ENCODE assay signal across 8 cellular contexts in genomic region chr10:110495731-110496552, GRCh38. TPM values are rescaled to one million over a fixed set of nuclear protein-coding genes. Genes with fewer than 3 reads are reported as not detected.
DNase-seq lines count a peak whose midpoint lies in the region; ATAC-seq and TF ChIP-seq lines count a peak whose summit lies in the region.

No MANE protein-coding gene starts in this region.

- no peaks in the 10 kb centered on the region for H3K27me3 Mint-ChIP-seq in CD8-positive, alpha-beta T cell (ENCODE audit: low read depth)
- no peaks in the 10 kb centered on the region for H3K27me3 Mint-ChIP-seq in activated T-helper 17 cell treated with anti-CD3 and anti-CD28 coated beads, Interleukin-2, amount 50 U/mL, for 72 hours

- H3K27ac ChIP-seq in CD8-positive, alpha-beta T cell (ENCODE audit: low read depth, low read length) = no peak overlapping the region
- no peak overlapping the region for H3K27ac ChIP-seq in ovary

- no peaks in the 10 kb centered on the region for H3K36me3 ChIP-seq in CD8-positive, alpha-beta T cell (ENCODE audit: insufficient read depth, low read length)
- H3K36me3 ChIP-seq in NT2/D1 (ENCODE audit: insufficient read depth, insufficient read length, low read length) (no peaks in the 10 kb centered on the region), ovary (no peaks in the 10 kb centered on the region)

- no peaks in the 10 kb centered on the region for H3K9me3 ChIP-seq in CD8-positive, alpha-beta T cell (ENCODE audit: low read length)
- H3K9me3 ChIP-seq in NT2/D1 (ENCODE audit: insufficient read depth, low read length) (no peaks in the 10 kb centered on the region), ovary (no peaks in the 10 kb centered on the region)

- intact Hi-C loops in CD8-positive, alpha-beta T cell (cut with DNase I, micrococcal nuclease) = loop anchor here (2.0 to 5.0 kb wide), 8 partner anchors 51 to 1686 kb away; partner anchors contain the start of genes BBIP1 (in 1 of the 2), GPAM (in 1 of the 2), SHOC2 (in 1 of the 2) and XPNPEP1 (in 1 of the 2)
- intact Hi-C loops in ovary (cut with DNase I) = no loop called here

- H3K9me3 Mint-ChIP-seq in CD8-positive, alpha-beta T cell = no peaks in the 10 kb centered on the region
- no peaks in the 10 kb centered on the region for H3K9me3 Mint-ChIP-seq in activated T-helper 17 cell treated with anti-CD3 and anti-CD28 coated beads, Interleukin-2, amount 50 U/mL, for 72 hours

- peak overlapping the region; percentile 81 for H3K9ac ChIP-seq in NT2/D1 (ENCODE audit: insufficient read length, low read depth)

- CTCF ChIA-PET in CD8-positive, alpha-beta T cell (lab: Charles Lee) = no interaction called here

- H3K4me1 Mint-ChIP-seq in CD8-positive, alpha-beta T cell (ENCODE audit: low read depth) = peaks cover 38% of the 10 kb centered on the region
- peaks cover 27% of the 10 kb centered on the region for H3K4me1 Mint-ChIP-seq in activated T-helper 17 cell treated with anti-CD3 and anti-CD28 coated beads, Interleukin-2, amount 50 U/mL, for 72 hours

- H3K36me3 Mint-ChIP-seq in CD8-positive, alpha-beta T cell = peaks cover 3% of the 10 kb centered on the region
- H3K36me3 Mint-ChIP-seq in activated T-helper 17 cell treated with anti-CD3 and anti-CD28 coated beads, Interleukin-2, amount 50 U/mL, for 72 hours (ENCODE audit: low read depth) = peaks cover 56% of the 10 kb centered on the region

- no peak for ATAC-seq in CD8-positive, alpha-beta T cell
- ATAC-seq in activated T-helper 17 cell treated with anti-CD3 and anti-CD28 coated beads, Interleukin-2, amount 50 U/mL, for 72 hours (replicated peaks) = peak; percentile 54

- H3K27me3 ChIP-seq in CD8-positive, alpha-beta T cell (ENCODE audit: insufficient read depth, low read length) = no peaks in the 10 kb centered on the region
- peaks cover 31% of the 10 kb centered on the region for H3K27me3 ChIP-seq in NT2/D1 (ENCODE audit: insufficient read depth, insufficient read length)
- no peaks in the 10 kb centered on the region for H3K27me3 ChIP-seq in ovary

- H3K4me3 ChIP-seq in CD8-positive, alpha-beta T cell (ENCODE audit: low read depth, low read length) = no peak overlapping the region
- peak overlapping the region; percentile 71 for H3K4me3 ChIP-seq in NT2/D1 (ENCODE audit: insufficient read length, low read depth)
- H3K4me3 ChIP-seq in ovary = no peak overlapping the region

- DNase-seq in CD8-positive, alpha-beta T cell = peak in 2 of 7 experiments; percentile 30 to 52
- no peak for DNase-seq in NT2/D1 (ENCODE audit: low read depth, low spot score)
- peak; percentile 69 for DNase-seq in fibroblast of peridontal ligament (ENCODE audit: extremely low read depth)
- peak in 4 of 5 donors; percentile 18 to 53 (median 36) for DNase-seq in ovary
- DNase-seq in NOMO-1 treated with dmso at 0.1 percent for 144 hours (lab: John Stamatoyannopoulos, UW; ENCODE audit: unreplicated experiment) = no peak
- no peak for DNase-seq in HT-29 (ENCODE audit: low spot score)
- DNase-seq in SHP77 (lab: John Stamatoyannopoulos, UW) = no peak

- 53 to 56% (median 55%) methylated on average over 25 of the region's 25 CpGs for WGBS in ovary, 3 donors

- no peak for TF ChIP-seq POLR2A in ovary (IDR thresholded peaks at IDR 0.05)

- TF ChIP-seq EP300 in ovary (IDR thresholded peaks at IDR 0.05) = no peak

- H3K4me3 Mint-ChIP-seq in CD8-positive, alpha-beta T cell = peak overlapping the region; percentile 91
- peak overlapping the region; percentile 95 for H3K4me3 Mint-ChIP-seq in activated T-helper 17 cell treated with anti-CD3 and anti-CD28 coated beads, Interleukin-2, amount 50 U/mL, for 72 hours

- TF ChIP-seq CTCF in CD8-positive, alpha-beta T cell (IDR thresholded peaks at IDR 0.05) = no peak
- no peak for TF ChIP-seq CTCF in ovary (IDR thresholded peaks at IDR 0.05)

- POLR2A ChIA-PET in CD8-positive, alpha-beta T cell (lab: Charles Lee) = interaction anchor here (0.6 to 1.0 kb wide), 2 partner anchors 191 to 288 kb away, joined by 3 to 4 read pairs; partner anchors contain the start of gene SMNDC1

- peak overlapping the region; percentile 90 for H3K27ac Mint-ChIP-seq in CD8-positive, alpha-beta T cell
- peak overlapping the region; percentile 95 for H3K27ac Mint-ChIP-seq in activated T-helper 17 cell treated with anti-CD3 and anti-CD28 coated beads, Interleukin-2, amount 50 U/mL, for 72 hours

- peaks cover 31% of the 10 kb centered on the region for H3K4me1 ChIP-seq in CD8-positive, alpha-beta T cell (ENCODE audit: insufficient read depth, low read length)
- H3K4me1 ChIP-seq in NT2/D1 (ENCODE audit: insufficient read depth, insufficient read length) = peaks cover 8% of the 10 kb centered on the region
- no peaks in the 10 kb centered on the region for H3K4me1 ChIP-seq in ovary (ENCODE audit: insufficient read depth)

RNA-seq across cellular contexts. Expression of gene DUSP5, which starts 1.8 kb away (rescaled TPM):
- 10 to 100 TPM; 69.8 TPM for total RNA-seq in CD8-positive, alpha-beta T cell
- 100 to 1,000 TPM in 1 of 2 donors, 10 to 100 TPM in 1; 43.2 to 107 TPM for total RNA-seq in activated T-helper 17 cell treated with anti-CD3 and anti-CD28 coated beads, Interleukin-2, amount 50 U/mL, for 72 hours
- 10 to 100 TPM in 3 of 7 donors, 1 to 10 TPM in 4; 2.5 to 21.6 (median 6.2) TPM for total RNA-seq in ovary
- polyA plus RNA-seq in ovary = 10 to 100 TPM in 1 of 2 donors, 1 to 10 TPM in 1; 5.4 to 11.2 TPM
- 27.8 and 31.4 TPM in 2 replicates for total RNA-seq in HT-29 (2014; rRNA removed; shearing (Covaris generic))

Comparison
In these comparisons a context has a peak if more than half of its experiments do, and no peak if none do; other contexts are left out.
1. DNase-seq: peak in fibroblast of peridontal ligament (single experiment) and ovary (4 of 5); none in NT2/D1 (single experiment), NOMO-1 treated with dmso at 0.1 percent for 144 hours (single experiment), HT-29 (single experiment) and SHP77 (0 of 2).
2. intact Hi-C loops: an anchor here in CD8-positive, alpha-beta T cell (2.0 to 5.0 kb wide); none called in ovary.